In the genomic region with DNA sequence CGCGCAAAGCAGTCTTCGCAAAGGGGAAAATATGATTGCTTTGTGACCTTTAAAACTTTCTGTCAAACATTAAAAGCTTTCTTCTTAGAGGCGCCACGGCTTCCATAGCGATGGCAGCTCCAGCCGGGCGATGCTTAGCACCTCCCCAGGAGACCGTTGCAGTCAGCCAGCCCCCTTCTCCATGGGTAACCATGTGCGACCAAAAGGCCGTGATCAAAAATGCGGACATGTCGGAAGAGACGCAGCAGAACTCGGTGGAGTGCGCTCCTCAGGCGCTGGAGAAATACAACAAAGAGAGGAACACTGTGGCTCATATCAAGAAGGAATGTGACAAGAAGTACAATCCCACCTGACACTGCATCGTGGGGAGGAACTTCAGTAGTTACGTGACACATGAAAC, we compare ENCODE assay signal across 25 cellular contexts. TPM values are rescaled to one million over a fixed set of nuclear protein-coding genes. Genes with fewer than 3 reads are reported as not detected.
"Had no signal": no experiment of that assay in that cellular context is flagged by ENCODE, and none has a peak within 500 bp of the region (broad histone marks: within the 10 kb centered on the region; RNA-seq: fewer than 3 reads in every experiment).

No MANE protein-coding gene starts in this region.

- H3K27me3 ChIP-seq: brain microvascular endothelial cell, cardiac muscle cell had no signal

- H3K4me3 ChIP-seq: cardiac muscle cell had no signal

- DNase-seq: activated B cell treated with CpG ODN at 0.5 μM for 24 hours; activated CD4-positive, alpha-beta T cell treated with anti-CD3 and anti-CD28 coated beads for 1 hour; activated CD4-positive, alpha-beta T cell treated with anti-CD3 and anti-CD28 coated beads, Interleukin-2, amount 10 ng/mL, durations not matched to agents 24 days and 14 days; activated CD4-positive, alpha-beta T cell treated with anti-CD3 and anti-CD28 coated beads, Interleukin-2, amount 50 U/mL, for 48 hours; activated CD8-positive, alpha-beta memory T cell treated with anti-CD3 and anti-CD28 coated beads for 24 hours; activated gamma-delta T cell treated with Interleukin-2 at 50 U/mL for 16 hours; activated naive CD4-positive, alpha-beta T cell treated with anti-CD3 and anti-CD28 coated beads, Interleukin-2, amount 10 ng/mL, durations not matched to agents 7 days and 5 days; activated naive CD8-positive, alpha-beta T cell treated with anti-CD3 and anti-CD28 coated beads for 36 hours; activated T-cell treated with anti-CD3 and anti-CD28 coated beads, Interleukin-2, amount 50 U/mL, for 4 hours; brain microvascular endothelial cell; Karpas-422; MM.1S; NCI-H1105 treated with DMSO at 0.1 percent for 48 hours; NCI-H1436 treated with DMSO at 0.1 percent for 48 hours; NCI-H187; NCI-H2081; NCI-H2171 treated with DMSO at 0.1 percent for 48 hours; NCI-H226; NCI-H526; NCI-H774; SIG-M5; T-helper 17 cell; T-helper 9 cell had no signal

- H3K27ac ChIP-seq: brain microvascular endothelial cell, cardiac muscle cell had no signal

- H3K4me1 Mint-ChIP-seq: activated CD4-positive, alpha-beta T cell treated with anti-CD3 and anti-CD28 coated beads, Interleukin-2, amount 10 ng/mL, durations not matched to agents 24 days and 14 days; T-helper 17 cell had no signal

- H3K27ac Mint-ChIP-seq: activated B cell treated with CpG ODN at 0.5 μM for 24 hours; activated CD4-positive, alpha-beta T cell treated with anti-CD3 and anti-CD28 coated beads, Interleukin-2, amount 10 ng/mL, durations not matched to agents 24 days and 14 days; activated naive CD4-positive, alpha-beta T cell treated with anti-CD3 and anti-CD28 coated beads, Interleukin-2, amount 10 ng/mL, durations not matched to agents 7 days and 5 days; activated naive CD8-positive, alpha-beta T cell treated with anti-CD3 and anti-CD28 coated beads for 36 hours; activated T-helper 2 cell treated with anti-CD3 and anti-CD28 coated beads, Interferon-gamma antibody, Interleukin-2, Interleukin-4, amounts not matched to agents 10 μg/mL and 5 μg/mL and 100 μg/mL, durations not matched to agents 14 hours and 24 hours and 36 hours; T-helper 17 cell had no signal

- ATAC-seq: activated T-cell treated with anti-CD3 and anti-CD28 coated beads, Interleukin-2, amount 50 U/mL, for 4 hours; T-helper 17 cell had no signal

- H3K36me3 ChIP-seq: brain microvascular endothelial cell, cardiac muscle cell had no signal

- H3K4me3 Mint-ChIP-seq: activated B cell treated with CpG ODN at 0.5 μM for 24 hours; activated CD4-positive, alpha-beta T cell treated with anti-CD3 and anti-CD28 coated beads, Interleukin-2, amount 10 ng/mL, durations not matched to agents 24 days and 14 days; activated naive CD4-positive, alpha-beta T cell treated with anti-CD3 and anti-CD28 coated beads, Interleukin-2, amount 10 ng/mL, durations not matched to agents 7 days and 5 days; activated naive CD8-positive, alpha-beta T cell treated with anti-CD3 and anti-CD28 coated beads for 36 hours; activated T-cell treated with anti-CD3 and anti-CD28 coated beads, Interleukin-2, amount 50 U/mL, for 4 hours; T-helper 17 cell had no signal

- H3K36me3 Mint-ChIP-seq: activated naive CD4-positive, alpha-beta T cell treated with anti-CD3 and anti-CD28 coated beads, Interleukin-2, amount 10 ng/mL, durations not matched to agents 7 days and 5 days; activated naive CD8-positive, alpha-beta T cell treated with anti-CD3 and anti-CD28 coated beads for 36 hours had no signal

RNA-seq across cellular contexts. Expression of a gene that starts 12.7 kb away (rescaled TPM):
- total RNA-seq: activated B cell treated with CpG ODN at 0.5 μM for 24 hours; activated T-helper 2 cell treated with anti-CD3 and anti-CD28 coated beads, Interferon-gamma antibody, Interleukin-2, Interleukin-4, amounts not matched to agents 10 μg/mL and 5 μg/mL and 100 μg/mL, durations not matched to agents 14 hours and 24 hours and 36 hours had no signal
